Comparison of ENCODE assay signal across 19 cellular contexts in the genomic region with DNA sequence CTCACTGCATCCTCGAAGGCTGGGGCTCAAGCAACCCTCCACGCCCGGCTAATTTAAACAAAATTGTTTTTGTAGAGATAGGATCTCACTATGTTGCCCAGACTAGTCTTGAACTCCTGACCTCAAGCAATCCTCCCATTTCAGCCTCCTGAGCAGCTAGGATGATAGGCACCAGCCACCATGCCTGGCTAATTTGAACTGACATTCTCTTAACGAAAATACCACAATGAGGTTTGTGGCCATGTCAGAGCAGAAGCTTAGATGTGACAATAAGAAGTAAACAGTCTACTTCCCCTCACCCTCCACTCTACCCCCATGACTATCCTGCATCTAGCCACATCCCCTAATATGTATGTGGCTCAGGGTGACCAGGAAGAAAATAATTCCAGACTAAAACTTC.
"Had no signal": no experiment of that assay in that cellular context is flagged by ENCODE, and none has a peak within 500 bp of the region (broad histone marks: within the 10 kb centered on the region; RNA-seq: fewer than 3 reads in every experiment).

No MANE protein-coding gene starts in this region.

- H3K27ac Mint-ChIP-seq: mesothelial cell of epicardium; stimulated activated memory B cell treated with anti-CD40 and anti-IgM and Interleukin-4, amounts not matched to agents 10 μg/mL and 1 μg/mL and 100 μg/mL, for 72 hours had no signal

- H3K27me3 Mint-ChIP-seq: stimulated activated memory B cell treated with anti-CD40 and anti-IgM and Interleukin-4, amounts not matched to agents 10 μg/mL and 1 μg/mL and 100 μg/mL, for 72 hours had no signal

- DNase-seq: activated CD4-positive, alpha-beta T cell treated with anti-CD3 and anti-CD28 coated beads for 48 hours; activated CD4-positive, CD25-positive, alpha-beta regulatory T cell; activated CD8-positive, alpha-beta memory T cell treated with anti-CD3 and anti-CD28 coated beads, Interleukin-2, amount 50 U/mL, for 4 hours; activated effector memory CD4-positive, alpha-beta T cell treated with anti-CD3 and anti-CD28 coated beads, Interleukin-2, amount 50 U/mL, for 16 hours; activated naive CD4-positive, alpha-beta T cell treated with anti-CD3 and anti-CD28 coated beads, Interleukin-2, amount 50 U/mL, for 16 hours; activated T-cell treated with anti-CD3 and anti-CD28 coated beads, Interleukin-2, amount 50 U/mL, for 48 hours; adrenal gland; effector CD4-positive, alpha-beta T cell; hypothalamus; islet precursor cell; occipital lobe; posterior cingulate gyrus; spleen; stimulated activated CD4-positive, alpha-beta T cell treated with anti-CD3 and anti-CD28 coated beads, Interleukin-4, amount 100 ng/mL, for 4 hours; upper lobe of left lung had no signal

- H3K4me3 ChIP-seq: adrenal gland, lung, spleen, thoracic aorta, upper lobe of left lung had no signal

- H3K36me3 Mint-ChIP-seq: mesothelial cell of epicardium; stimulated activated memory B cell treated with anti-CD40 and anti-IgM and Interleukin-4, amounts not matched to agents 10 μg/mL and 1 μg/mL and 100 μg/mL, for 72 hours had no signal

- H3K27ac ChIP-seq: adrenal gland, spleen, thoracic aorta, upper lobe of left lung had no signal

- H3K4me1 Mint-ChIP-seq: mesothelial cell of epicardium; stimulated activated memory B cell treated with anti-CD40 and anti-IgM and Interleukin-4, amounts not matched to agents 10 μg/mL and 1 μg/mL and 100 μg/mL, for 72 hours had no signal

- ATAC-seq: stimulated activated memory B cell treated with anti-CD40 and anti-IgM and Interleukin-4, amounts not matched to agents 10 μg/mL and 1 μg/mL and 100 μg/mL, for 72 hours had no signal

- H3K36me3 ChIP-seq: adrenal gland, spleen, thoracic aorta, upper lobe of left lung had no signal

- H3K4me1 ChIP-seq: adrenal gland, spleen, upper lobe of left lung had no signal

- H3K4me3 Mint-ChIP-seq: mesothelial cell of epicardium; stimulated activated memory B cell treated with anti-CD40 and anti-IgM and Interleukin-4, amounts not matched to agents 10 μg/mL and 1 μg/mL and 100 μg/mL, for 72 hours had no signal

- H3K9me3 ChIP-seq: adrenal gland, spleen, thoracic aorta, upper lobe of left lung had no signal

- H3K27me3 ChIP-seq: adrenal gland, spleen, upper lobe of left lung had no signal
